17 cellular contexts compared by ENCODE assay signal in the genomic region with DNA sequence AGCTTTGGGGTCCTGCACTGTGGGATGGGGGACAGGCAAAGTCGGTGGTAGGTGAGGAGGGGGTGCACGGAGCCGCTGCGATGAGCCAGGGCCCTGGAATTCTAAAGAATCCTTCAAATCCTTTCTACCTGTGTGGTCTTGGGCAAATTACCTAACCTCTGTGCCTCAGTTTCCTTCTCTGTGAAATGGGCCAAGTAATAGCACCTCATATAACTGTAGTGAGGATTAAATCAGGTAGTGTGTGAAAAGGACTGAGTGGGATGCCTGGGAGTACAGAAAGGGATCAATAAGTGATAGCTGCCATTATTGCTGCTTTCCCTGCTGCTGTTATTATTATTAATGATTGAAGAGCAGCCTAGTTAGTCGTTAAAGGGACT. TPM values are rescaled to one million over a fixed set of nuclear protein-coding genes. Genes with fewer than 3 reads are reported as not detected.
A peak's percentile ranks its signal among the peaks of the same experiment; 100 is the strongest.
DNase-seq lines count a peak whose midpoint lies in the region; TF ChIP-seq lines count a peak whose summit lies in the region.
"Had no signal": no experiment of that assay in that cellular context is flagged by ENCODE, and none has a peak within 500 bp of the region (broad histone marks: within the 10 kb centered on the region; RNA-seq: fewer than 3 reads in every experiment).

No MANE protein-coding gene starts in this region.

- no peaks in the 10 kb centered on the region; the same call in 1 of the 2 replicates for H3F3A ChIP-seq in PC-9 (ENCODE audit: insufficient read depth, low read depth)
- no peaks in the 10 kb centered on the region for H3F3A ChIP-seq in neural cell (ENCODE audit: insufficient read depth, low read length, poor library complexity, severe bottlenecking)

- H3K4me3 ChIP-seq in BLaER1 (no peak overlapping the region), PC-9 (peak overlapping the region; percentile 81), esophagus squamous epithelium (peak overlapping the region; percentile 50 to 79 (median 62)), neural cell (ENCODE audit: low read length) (peak overlapping the region; percentile 75)

- POLR2A ChIA-PET in PC-9 (lab: Charles Lee; ENCODE audit: unreplicated experiment) = no interaction called here

- H2AFZ ChIP-seq in PC-9 (peak overlapping the region; percentile 79), neural cell (ENCODE audit: low read depth, low read length) (no peak overlapping the region)

- TF ChIP-seq EP300 in neural cell (conservative IDR thresholded peaks at IDR 0.05; ENCODE audit: poor library complexity, severe bottlenecking) = no peak

- H3K79me2 ChIP-seq in PC-9 (ENCODE audit: low read depth) (peaks cover 24% of the 10 kb centered on the region), neural cell (replicated peaks; ENCODE audit: insufficient read depth, low read length) (no peaks in the 10 kb centered on the region)

- peaks cover 17% of the 10 kb centered on the region for H4K20me1 ChIP-seq in BLaER1
- H4K20me1 ChIP-seq in PC-9 (ENCODE audit: insufficient read depth) = no peaks in the 10 kb centered on the region; the same call in 1 of the 2 replicates
- no peaks in the 10 kb centered on the region for H4K20me1 ChIP-seq in neural cell (ENCODE audit: insufficient read depth)

- peak overlapping the region; percentile 100 for H3K4me2 ChIP-seq in BLaER1
- peak overlapping the region; percentile 98 for H3K4me2 ChIP-seq in PC-9
- H3K4me2 ChIP-seq in neural cell (ENCODE audit: low read length) = no peak overlapping the region

- no peak for TF ChIP-seq RAD21 in neural cell (conservative IDR thresholded peaks at IDR 0.05)

- H3K36me3 ChIP-seq in BLaER1 = no peaks in the 10 kb centered on the region
- H3K36me3 ChIP-seq in PC-9 (ENCODE audit: low read depth) = no peaks in the 10 kb centered on the region
- H3K36me3 ChIP-seq in esophagus squamous epithelium = peaks cover 0 to 26% (median 0%) of the 10 kb centered on the region in 3 donors
- no peaks in the 10 kb centered on the region for H3K36me3 ChIP-seq in neural cell (ENCODE audit: insufficient read depth, low read length)
- H3K36me3 ChIP-seq: brain microvascular endothelial cell had no signal

- no peaks in the 10 kb centered on the region for H3K9me3 ChIP-seq in BLaER1
- H3K9me3 ChIP-seq in PC-9 (ENCODE audit: insufficient read depth, low read depth) = no peaks in the 10 kb centered on the region
- no peaks in the 10 kb centered on the region for H3K9me3 ChIP-seq in esophagus squamous epithelium
- no peaks in the 10 kb centered on the region for H3K9me3 ChIP-seq in neural cell (ENCODE audit: low read length)

- no peaks in the 10 kb centered on the region for H3K9me2 ChIP-seq in PC-9 (ENCODE audit: insufficient read depth)
- no peaks in the 10 kb centered on the region for H3K9me2 ChIP-seq in neural cell (ENCODE audit: insufficient read depth, low read length)

- H3K27ac ChIP-seq in BLaER1 (no peak overlapping the region), PC-9 (no peak overlapping the region), esophagus squamous epithelium (peak overlapping the region in 3 of 4 donors; percentile 29 to 68 (median 62)), neural cell (ENCODE audit: low read length) (no peak overlapping the region)
- H3K27ac ChIP-seq: brain microvascular endothelial cell had no signal

- intact Hi-C loops in PC-9 (cut with micrococcal nuclease; ENCODE audit: unreplicated experiment) = loop anchor here (2.0 to 5.0 kb wide), 3 partner anchors 119 to 854 kb away; partner anchors contain the start of gene SCNN1B
- intact Hi-C loops in esophagus squamous epithelium (cut with DNase I) = loop anchor here (5.0 kb wide), 1 partner anchor 249 kb away; no protein-coding TSS in a partner anchor

- H3K9ac ChIP-seq in BLaER1 = no peak overlapping the region
- H3K9ac ChIP-seq in neural cell (ENCODE audit: low read length) = no peak overlapping the region

- DNase-seq in PC-9 (no peak), esophagus squamous epithelium (lab: John Stamatoyannopoulos, UW) (no peak), cerebellum (ENCODE audit: low spot score) (no peak), NCI-H1105 treated with DMSO at 0.1 percent for 48 hours (lab: John Stamatoyannopoulos, UW) (no peak), KG1 (lab: John Stamatoyannopoulos, UW) (no peak)
- no peak for DNase-seq in effector CD4-positive, alpha-beta T cell
- DNase-seq: activated CD4-positive, CD25-positive, alpha-beta regulatory T cell treated with anti-CD3 and anti-CD28 coated beads, Interleukin-2, amount 50 U/mL, for 72 hours; activated CD8-positive, alpha-beta memory T cell treated with anti-CD3 and anti-CD28 coated beads, Interleukin-2, amount 50 U/mL, for 4 hours; activated naive CD4-positive, alpha-beta T cell; brain microvascular endothelial cell; effector memory CD4-positive, alpha-beta T cell; foreskin melanocyte; stimulated activated CD4-positive, alpha-beta T cell treated with anti-CD3 and anti-CD28 coated beads, Interleukin-4, amount 100 ng/mL, for 24 hours had no signal

- CTCF ChIA-PET in PC-9 (lab: Charles Lee) = interaction anchor here (4.9 kb wide), 1 partner anchor 251 kb away, joined by 62 read pairs; no protein-coding TSS in a partner anchor

- TF ChIP-seq POLR2A in esophagus squamous epithelium (IDR thresholded peaks at IDR 0.05) = no peak

- TF ChIP-seq CTCF in PC-9 (conservative IDR thresholded peaks at IDR 0.05) (no peak), esophagus squamous epithelium (IDR thresholded peaks at IDR 0.05) (no peak), neural cell (IDR thresholded peaks at IDR 0.05; ENCODE audit: poor library complexity, severe bottlenecking) (no peak)

- WGBS in esophagus squamous epithelium, 2 donors = 0 to 23% methylated on average over 1 to 4 of the region's 5 CpGs

- BruUV-seq in PC-9 (replicated peaks; lab: Mats Ljungman, UMichigan) = no TSS peak

- H3K4me1 ChIP-seq in BLaER1 (peaks cover 40% of the 10 kb centered on the region), PC-9 (replicated peaks; ENCODE audit: insufficient read depth) (peaks cover 35% of the 10 kb centered on the region), esophagus squamous epithelium (peaks cover 8 to 50% (median 11%) of the 10 kb centered on the region in 3 donors)

- peaks cover 9% of the 10 kb centered on the region; the same call in 1 of the 2 replicates for H3K27me3 ChIP-seq in BLaER1
- no peaks in the 10 kb centered on the region for H3K27me3 ChIP-seq in PC-9 (ENCODE audit: insufficient read depth, low read depth)
- peaks cover 0 to 54% (median 5%) of the 10 kb centered on the region in 4 donors for H3K27me3 ChIP-seq in esophagus squamous epithelium
- H3K27me3 ChIP-seq in neural cell (ENCODE audit: insufficient read depth, low read depth, low read length) = peaks cover 49% of the 10 kb centered on the region

TF ChIP-seq in neural cell, 6 proteins besides CTCF, POLR2A, EP300 and RAD21:
- TF ChIP-seq TAF1 (IDR thresholded peaks at IDR 0.05; ENCODE audit: low read depth) (no peak), MXI1 (conservative IDR thresholded peaks at IDR 0.05; ENCODE audit: poor library complexity, severe bottlenecking) (no peak), REST (IDR thresholded peaks at IDR 0.05; ENCODE audit: borderline replicate concordance) (no peak), POLR2AphosphoS5 (IDR thresholded peaks at IDR 0.05) (no peak), EZH2 (IDR thresholded peaks at IDR 0.05; ENCODE audit: borderline replicate concordance, insufficient read depth, low read length, poor library complexity, severe bottlenecking) (no peak), SMC3 (conservative IDR thresholded peaks at IDR 0.05; ENCODE audit: poor library complexity) (no peak)

RNA-seq across cellular contexts. Expression of gene SCNN1G, which starts 0.9 kb away (rescaled TPM):
- total RNA-seq in PC-9 (2021) (not detected in 2 replicates), esophagus squamous epithelium (10 to 100 TPM in 1 of 4 donors, 1 to 10 TPM in 3; 5.0 to 10.8 (median 7.0) TPM), cerebellum (0.27 TPM)
- not detected in 2 replicates for polyA plus RNA-seq in neural cell
- not detected in 2 replicates for polyA minus RNA-seq in neural cell
- total RNA-seq: myocyte, OCI-LY7 had no signal

RNA-seq across cellular contexts. Expression of gene USP31, which starts 34.2 kb away (rescaled TPM):
- total RNA-seq in PC-9 (2021) = 9.1 and 12.1 TPM in 2 replicates
- 10 to 100 TPM in 2 of 4 donors, 1 to 10 TPM in 2; 7.8 to 29.9 (median 11.0) TPM for total RNA-seq in esophagus squamous epithelium
- polyA plus RNA-seq in neural cell = 5.8 and 7.9 TPM in 2 replicates
- 23.1 and 28.8 TPM in 2 replicates for polyA minus RNA-seq in neural cell
- total RNA-seq in cerebellum = 25.4 TPM

Comparison
In these comparisons a context has a peak if more than half of its experiments do, and no peak if none do; other contexts are left out.
1. H3K27ac ChIP-seq: peak in esophagus squamous epithelium (3 of 4); none in BLaER1 (single experiment), PC-9 (single experiment) and neural cell (single experiment).